Comparison of ENCODE assay signal across 7 cellular contexts in the genomic region with DNA sequence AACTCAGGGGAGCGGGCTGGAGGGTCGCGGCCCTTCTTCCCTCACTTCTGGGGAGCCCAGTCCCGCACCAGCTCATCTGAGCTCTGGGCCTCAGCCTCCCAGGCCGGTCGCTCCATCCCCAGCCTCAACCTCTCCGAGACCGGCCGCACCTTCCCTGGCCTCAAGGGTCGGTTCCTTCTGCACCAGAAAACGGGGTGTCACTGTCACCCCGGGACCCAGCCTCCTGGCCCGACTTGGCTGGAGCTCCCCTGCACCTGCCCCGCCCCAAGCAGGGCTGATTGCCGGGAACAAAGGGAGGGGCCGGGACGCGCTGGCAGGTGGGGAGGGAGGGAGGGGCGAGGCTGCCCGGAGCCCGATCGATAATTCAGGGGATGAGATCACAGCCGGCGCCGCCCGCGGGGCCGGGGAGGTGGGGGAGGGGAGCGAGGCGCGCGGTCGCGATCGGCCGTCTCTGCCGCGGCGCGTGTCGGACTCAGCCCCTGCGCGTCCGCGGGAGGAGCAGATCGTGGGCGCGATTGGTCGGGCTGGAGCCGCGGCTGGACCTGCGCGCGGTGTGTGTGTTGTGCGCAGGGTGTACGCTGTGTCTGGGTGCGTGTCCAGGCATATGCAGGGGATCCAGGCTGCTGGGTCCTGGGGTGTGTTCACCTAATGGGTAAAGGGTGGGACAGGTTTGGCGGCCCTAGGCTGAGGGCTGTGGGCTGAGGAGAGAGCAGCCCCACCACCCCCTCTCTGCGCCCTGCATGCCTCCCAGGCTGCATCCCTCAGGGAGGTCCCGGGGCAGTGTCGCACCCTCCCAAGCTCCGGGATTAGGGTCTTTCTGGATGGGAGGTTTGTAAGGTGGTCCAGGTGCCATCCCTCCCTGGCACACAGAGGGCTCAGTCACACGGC. TPM values are rescaled to one million over a fixed set of nuclear protein-coding genes. Genes with fewer than 3 reads are reported as not detected.
DNase-seq lines count a peak whose midpoint lies in the region; ATAC-seq, FAIRE-seq and TF ChIP-seq lines count a peak whose summit lies in the region.
"Had no signal": no experiment of that assay in that cellular context is flagged by ENCODE, and none has a peak within 500 bp of the region (broad histone marks: within the 10 kb centered on the region; RNA-seq: fewer than 3 reads in every experiment).

No MANE protein-coding gene starts in this region.

- no peak for TF ChIP-seq RAD21 in A549 (conservative IDR thresholded peaks at IDR 0.05 in 1 of 2, IDR thresholded peaks at IDR 0.05 in 1 of 2)

- H3K4me1 ChIP-seq in A549 (peaks cover 9% of the 10 kb centered on the region; the same call in 1 of the 3 replicates), heart left ventricle (peaks cover 0 to 25% (median 10%) of the 10 kb centered on the region in 12 donors), stomach (peaks cover 19 to 32% (median 28%) of the 10 kb centered on the region in 4 donors)

- no peaks in the 10 kb centered on the region for H3K9me3 ChIP-seq in A549
- no peaks in the 10 kb centered on the region for H3K9me3 ChIP-seq in heart left ventricle
- no peaks in the 10 kb centered on the region for H3K9me3 ChIP-seq in stomach

- H3K4me2 ChIP-seq in A549 = peak overlapping the region; percentile 74

- TF ChIP-seq POLR2A in A549 (IDR thresholded peaks at IDR 0.05; ENCODE audit: low read length) (no peak), heart left ventricle (IDR thresholded peaks at IDR 0.05) (no peak), stomach (IDR thresholded peaks at IDR 0.05) (no peak)

- DNase-seq in A549 (ENCODE audit: low read depth in 1 of 2, low spot score in 1 of 2) (no peak), NCI-H510A treated with DMSO at 0.1 percent for 48 hours (lab: John Stamatoyannopoulos, UW) (peak; percentile 47), heart left ventricle (peak in 1 of 5 donors; percentile 47), stomach (peak; percentile 78)
- DNase-seq in stimulated activated CD4-positive, alpha-beta T cell treated with anti-CD3 and anti-CD28 coated beads, Interleukin-1b, Interleukin-23, amount 100 ng/mL, for 48 hours = no peak

- TF ChIP-seq EP300 in A549 (IDR thresholded peaks at IDR 0.05) (no peak), stomach (IDR thresholded peaks at IDR 0.05) (no peak)

- 60% methylated on average over 8 of the region's 63 CpGs for WGBS in A549 (ENCODE audit: missing lambda C conversion rate)
- 7 to 19% (median 9%) methylated on average over 19 to 63 of the region's 63 CpGs for WGBS in heart left ventricle, 4 donors
- WGBS in stomach, 5 donors = 5 to 23% (median 8%) methylated on average over 14 to 63 of the region's 63 CpGs

- intact Hi-C loops in heart left ventricle (cut with DNase I) (no loop called here), stomach (cut with DNase I; ENCODE audit: low total_unique reads) (no loop called here)

- CTCF ChIA-PET in A549 (lab: Yijun Ruan, JAX) = no interaction called here

- ATAC-seq in A549 = peak in 1 of 2 experiments; percentile 54; a peak in 4 of 6 replicates
- ATAC-seq in heart left ventricle = peak; percentile 16 to 49 (median 28)
- no peak for ATAC-seq in HG03159 (IDR thresholded peaks at IDR 0.05; ENCODE audit: unreplicated experiment)

- TF ChIP-seq CTCF in A549 (IDR thresholded peaks at IDR 0.05) (no peak), heart left ventricle (IDR thresholded peaks at IDR 0.05) (no peak), stomach (IDR thresholded peaks at IDR 0.05) (no peak)

- POLR2A ChIA-PET in A549 (lab: Yijun Ruan, JAX) = no interaction called here

- H3K27ac ChIP-seq in A549 = peak overlapping the region in 1 of 2 experiments; percentile 93; a peak in 4 of 6 replicates
- peak overlapping the region in 5 of 12 donors; percentile 41 to 78 (median 51) for H3K27ac ChIP-seq in heart left ventricle
- H3K27ac ChIP-seq in stomach = peak overlapping the region; percentile 35 to 89 (median 73)

- FAIRE-seq in A549 (lab: Jason Lieb, UNC) = no peak
- FAIRE-seq: G401.6 had no signal

- no peaks in the 10 kb centered on the region for H3K36me3 ChIP-seq in heart left ventricle
- no peaks in the 10 kb centered on the region for H3K36me3 ChIP-seq in stomach

- H3K4me3 ChIP-seq in A549 (peak overlapping the region; percentile 62), heart left ventricle (peak overlapping the region; percentile 26 to 95 (median 46)), stomach (peak overlapping the region; percentile 54 to 73 (median 68))

- H3K27me3 ChIP-seq in heart left ventricle (peaks cover 0 to 28% (median 0%) of the 10 kb centered on the region in 9 donors), stomach (peaks cover 0 to 32% (median 14%) of the 10 kb centered on the region in 3 donors)

TF ChIP-seq in A549, 52 proteins besides CTCF, POLR2A, EP300 and RAD21 (continues in another document):
- TF ChIP-seq SREBF2 (IDR thresholded peaks at IDR 0.05) (no peak), TP53 (CRISPR knock-in tag; IDR thresholded peaks at IDR 0.05) (no peak), JUN (IDR thresholded peaks at IDR 0.05) (no peak), CHD2 (IDR thresholded peaks at IDR 0.05; ENCODE audit: low read length, partially characterized antibody) (no peak), TFCP2L1 (CRISPR knock-in tag; IDR thresholded peaks at IDR 0.05) (no peak), HOXB5 (CRISPR knock-in tag; IDR thresholded peaks at IDR 0.05) (no peak), EHF (CRISPR knock-in tag; IDR thresholded peaks at IDR 0.05) (no peak), NFE2L2 (conservative IDR thresholded peaks at IDR 0.05; ENCODE audit: low read length) (no peak), GATA3 (IDR thresholded peaks at IDR 0.05; ENCODE audit: borderline replicate concordance) (no peak), CEBPB (IDR thresholded peaks at IDR 0.05) (no peak)
- TF ChIP-seq, protein P1, sequence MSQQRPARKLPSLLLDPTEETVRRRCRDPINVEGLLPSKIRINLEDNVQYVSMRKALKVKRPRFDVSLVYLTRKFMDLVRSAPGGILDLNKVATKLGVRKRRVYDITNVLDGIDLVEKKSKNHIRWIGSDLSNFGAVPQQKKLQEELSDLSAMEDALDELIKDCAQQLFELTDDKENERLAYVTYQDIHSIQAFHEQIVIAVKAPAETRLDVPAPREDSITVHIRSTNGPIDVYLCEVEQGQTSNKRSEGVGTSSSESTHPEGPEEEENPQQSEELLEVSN (IDR thresholded peaks at IDR 0.05; ENCODE audit: borderline replicate concordance, low read depth) = no peak

RNA-seq across cellular contexts. Expression of a gene that starts 1.1 kb away (rescaled TPM):
- polyA plus RNA-seq in A549 (2011; rRNA removed) = 0.36 and 0.87 TPM in 2 replicates
- 0.26 TPM in 2 replicates for polyA plus RNA-seq in A549 (2012; cell fraction: cytosol; rRNA removed)
- polyA plus RNA-seq in A549 (2012; cell fraction: nucleus; rRNA removed) = 2.0 and 2.4 TPM in 2 replicates
- polyA plus RNA-seq in A549 (2017; fragmentation: RNase III; extraction: RNeasy Plus Mini Kit Qiagen cat#74134 plus additional on column Dnase treatment) = 0.21 to 0.66 TPM (median 0.58 TPM) in 3 replicates
- 0.44 and 0.70 TPM in 2 replicates for polyA minus RNA-seq in A549 (2011; rRNA and poly(A)+ RNA removed)
- 10 to 100 TPM in 7 of 9 donors, 1 to 10 TPM in 2; 9.1 to 35.8 (median 14.6) TPM for total RNA-seq in heart left ventricle
- 10 to 100 TPM in 1 of 2 donors, 1 to 10 TPM in 1; 6.7 to 22.3 TPM for polyA plus RNA-seq in heart left ventricle
- 100 to 1,000 TPM in 2 of 5 donors, 10 to 100 TPM in 3; 13.8 to 169 (median 34.8) TPM for total RNA-seq in stomach
- polyA plus RNA-seq in stomach = 10 to 100 TPM; 27.6 to 40.7 (median 38.4) TPM

RNA-seq across cellular contexts. Expression of a gene that starts 34.4 kb away (rescaled TPM):
- polyA plus RNA-seq in A549 (2011; rRNA removed) (0.06 and 0.09 TPM in 2 replicates), A549 (2017; fragmentation: RNase III; extraction: RNeasy Plus Mini Kit Qiagen cat#74134 plus additional on column Dnase treatment) (0.25 to 0.41 TPM (median 0.34 TPM) in 3 replicates), heart left ventricle (under 1 TPM; 0.04 to 0.61 TPM), stomach (1 to 10 TPM; 1.5 to 2.9 (median 2.3) TPM)
- polyA plus RNA-seq in A549 (2012; cell fraction: cytosol; rRNA removed) = 0.25 and 0.35 TPM in 2 replicates
- polyA plus RNA-seq in A549 (2012; cell fraction: nucleus; rRNA removed) = 0.51 and 0.73 TPM in 2 replicates
- polyA minus RNA-seq in A549 (2011; rRNA and poly(A)+ RNA removed) = not detected in 2 replicates
- total RNA-seq in heart left ventricle (under 1 TPM in 8 of 9 donors, not detected in 1; 0.23 to 0.56 (median 0.36) TPM), stomach (10 to 100 TPM in 1 of 5 donors, 1 to 10 TPM in 2, under 1 TPM in 1, not detected in 1; 0.45 to 11.9 (median 2.1) TPM)

RNA-seq across cellular contexts. Expression of a gene that starts 45.4 kb away (rescaled TPM):
- 2.3 and 2.7 TPM in 2 replicates for polyA plus RNA-seq in A549 (2011; rRNA removed)
- polyA plus RNA-seq in A549 (2012; cell fraction: cytosol; rRNA removed) = 16.0 and 27.9 TPM in 2 replicates
- 22.3 and 42.1 TPM in 2 replicates for polyA plus RNA-seq in A549 (2012; cell fraction: nucleus; rRNA removed)
- polyA plus RNA-seq in A549 (2017; fragmentation: RNase III; extraction: RNeasy Plus Mini Kit Qiagen cat#74134 plus additional on column Dnase treatment) = 12.5 to 13.8 TPM (median 13.1 TPM) in 3 replicates
- polyA minus RNA-seq in A549 (2011; rRNA and poly(A)+ RNA removed) = 1.1 TPM in 2 replicates
- 10 to 100 TPM in 8 of 9 donors, 1 to 10 TPM in 1; 5.7 to 39.3 (median 11.3) TPM for total RNA-seq in heart left ventricle
- 10 to 100 TPM; 18.3 to 18.6 TPM for polyA plus RNA-seq in heart left ventricle
- total RNA-seq in stomach = 10 to 100 TPM in 3 of 5 donors, 1 to 10 TPM in 2; 1.2 to 65.5 (median 15.2) TPM
- polyA plus RNA-seq in stomach = 10 to 100 TPM; 26.3 to 33.8 (median 26.4) TPM

RNA-seq across cellular contexts. Expression of a gene that starts 53.0 kb away (rescaled TPM):
- polyA plus RNA-seq in A549 (2011; rRNA removed) = 0.13 and 0.21 TPM in 2 replicates
- polyA plus RNA-seq in A549 (2012; cell fraction: cytosol; rRNA removed) = 0.41 and 0.62 TPM in 2 replicates
- polyA plus RNA-seq in A549 (2012; cell fraction: nucleus; rRNA removed) = 1.1 and 1.7 TPM in 2 replicates
- polyA plus RNA-seq in A549 (2017; fragmentation: RNase III; extraction: RNeasy Plus Mini Kit Qiagen cat#74134 plus additional on column Dnase treatment) = 0.41 to 0.71 TPM (median 0.57 TPM) in 3 replicates
- 0.12 and 0.19 TPM in 2 replicates for polyA minus RNA-seq in A549 (2011; rRNA and poly(A)+ RNA removed)
- total RNA-seq in heart left ventricle = 1 to 10 TPM in 5 of 9 donors, under 1 TPM in 4; 0.12 to 2.2 (median 1.1) TPM
- polyA plus RNA-seq in heart left ventricle = 1 to 10 TPM; 1.3 to 1.4 TPM
- total RNA-seq in stomach = 1 to 10 TPM in 1 of 5 donors, under 1 TPM in 1, not detected in 3; 0.73 to 9.3 TPM
- under 1 TPM; 0.31 to 0.61 (median 0.55) TPM for polyA plus RNA-seq in stomach

Comparison
In these comparisons a context has a peak if more than half of its experiments do, and no peak if none do; other contexts are left out.
1. DNase-seq: peak in NCI-H510A treated with DMSO at 0.1 percent for 48 hours (single experiment) and stomach (single experiment); none in A549 (0 of 2) and stimulated activated CD4-positive, alpha-beta T cell treated with anti-CD3 and anti-CD28 coated beads, Interleukin-1b, Interleukin-23, amount 100 ng/mL, for 48 hours (single experiment).
2. Peak in every context shown above with its lines, with median percentiles within 50 percentile points of each other: H3K4me3 ChIP-seq.